Comparison of ENCODE assay signal across 20 cellular contexts in the genomic region with DNA sequence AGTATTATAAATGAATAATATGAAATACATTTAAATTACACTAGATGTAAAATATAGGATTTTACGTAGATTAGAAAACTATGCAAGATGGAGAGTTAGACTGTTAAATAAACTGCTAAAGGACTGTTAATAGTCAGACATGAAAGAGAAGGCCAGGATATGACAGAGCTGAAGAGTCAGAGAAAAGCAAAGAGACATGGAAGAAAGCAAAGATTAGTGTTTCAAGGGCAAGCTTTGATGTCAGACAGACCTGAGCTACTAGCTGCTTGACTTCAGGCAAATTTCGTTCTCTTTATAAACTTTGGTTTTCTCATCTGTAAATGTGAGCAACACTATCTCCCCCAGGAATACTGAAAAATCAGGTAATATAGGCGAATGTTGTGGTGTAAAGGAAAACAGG.
DNase-seq lines count a peak whose midpoint lies in the region; ATAC-seq and TF ChIP-seq lines count a peak whose summit lies in the region.
"Had no signal": no experiment of that assay in that cellular context is flagged by ENCODE, and none has a peak within 500 bp of the region (broad histone marks: within the 10 kb centered on the region; RNA-seq: fewer than 3 reads in every experiment).

No MANE protein-coding gene starts in this region.

- H3K4me3 ChIP-seq in GM23338: no peak overlapping the region
- no peak overlapping the region for H3K4me3 ChIP-seq in tibial artery
- H3K4me3 ChIP-seq: A549 had no signal

- no peak for ATAC-seq in GM23338
- ATAC-seq in stimulated activated effector memory CD8-positive, alpha-beta T cell treated with anti-CD3 and anti-CD28 coated beads, Interleukin-12 subunit alpha, Interleukin-12 subunit beta, amount 100 ng/mL, for 72 hours: no peak
- ATAC-seq: A549, HCT116, Panc1 had no signal

- no peak overlapping the region for H3K4me2 ChIP-seq in GM23338
- H3K4me2 ChIP-seq: A549 had no signal

- DNase-seq in activated naive CD4-positive, alpha-beta T cell (lab: John Stamatoyannopoulos, UW): no peak
- DNase-seq in GM23338 (ENCODE audit: low spot score) (no peak), chondrocyte (ENCODE audit: low spot score) (no peak), GM13977 (ENCODE audit: low spot score) (no peak), tibial artery (no peak)
- DNase-seq in stimulated activated effector memory CD8-positive, alpha-beta T cell treated with anti-CD3 and anti-CD28 coated beads, Interleukin-12 subunit alpha, Interleukin-12 subunit beta, amount 100 ng/mL, for 72 hours (ENCODE audit: low spot score in 2 of 2): no peak
- DNase-seq: Caco-2, DMS 273 treated with DMSO at 0.1 percent for 48 hours, Karpas-422, NCI-H1694, NCI-H2081, NCI-H2171 treated with DMSO at 0.1 percent for 48 hours, NCI-H524 treated with DMSO at 0.1 percent for 48 hours, NCI-H82, SIG-M5 had no signal

- in situ Hi-C loops in GM13977 (cut with MboI; ENCODE audit: low pct_unique_long_range_greater_than_20kb, low sequenced_read_pairs, unreplicated experiment): no loop called here

- H2AFZ ChIP-seq in GM23338: no peak overlapping the region

- H3K27ac ChIP-seq in GM23338 (ENCODE audit: low read depth) (no peak overlapping the region), tibial artery (no peak overlapping the region)

- H3F3A ChIP-seq in GM23338 (replicated peaks; ENCODE audit: low read depth): no peaks in the 10 kb centered on the region

- H3K27me3 Mint-ChIP-seq in activated naive CD4-positive, alpha-beta T cell treated with anti-CD3 and anti-CD28 coated beads, Interleukin-2, amount 50 U/mL, for 24 hours: no peaks in the 10 kb centered on the region
- H3K27me3 Mint-ChIP-seq in GM23338 (ENCODE audit: insufficient read depth, low read depth, poor library complexity): peaks cover 1% of the 10 kb centered on the region
- H3K27me3 Mint-ChIP-seq in chondrocyte (ENCODE audit: low read depth): no peaks in the 10 kb centered on the region
- H3K27me3 Mint-ChIP-seq: B cell had no signal

- intact Hi-C loops in tibial artery (cut with DNase I; ENCODE audit: low total_unique reads): no loop called here

- H4K20me1 ChIP-seq in GM23338 (replicated peaks; ENCODE audit: insufficient read depth): no peaks in the 10 kb centered on the region; the same call in 1 of the 2 replicates

- H3K9me3 Mint-ChIP-seq in activated naive CD4-positive, alpha-beta T cell treated with anti-CD3 and anti-CD28 coated beads, Interleukin-2, amount 50 U/mL, for 24 hours: no peaks in the 10 kb centered on the region
- H3K9me3 Mint-ChIP-seq in GM23338: no peaks in the 10 kb centered on the region
- no peaks in the 10 kb centered on the region for H3K9me3 Mint-ChIP-seq in chondrocyte (ENCODE audit: low read depth)
- H3K9me3 Mint-ChIP-seq in stimulated activated effector memory CD8-positive, alpha-beta T cell treated with anti-CD3 and anti-CD28 coated beads, Interleukin-12 subunit alpha, Interleukin-12 subunit beta, amount 100 ng/mL, for 72 hours: no peaks in the 10 kb centered on the region

- no peak overlapping the region for H3K4me3 Mint-ChIP-seq in activated naive CD4-positive, alpha-beta T cell treated with anti-CD3 and anti-CD28 coated beads, Interleukin-2, amount 50 U/mL, for 24 hours
- no peak overlapping the region for H3K4me3 Mint-ChIP-seq in GM23338
- no peak overlapping the region for H3K4me3 Mint-ChIP-seq in chondrocyte (ENCODE audit: unreplicated experiment)
- no peak overlapping the region for H3K4me3 Mint-ChIP-seq in stimulated activated effector memory CD8-positive, alpha-beta T cell treated with anti-CD3 and anti-CD28 coated beads, Interleukin-12 subunit alpha, Interleukin-12 subunit beta, amount 100 ng/mL, for 72 hours
- H3K4me3 Mint-ChIP-seq: B cell had no signal

- H3K36me3 ChIP-seq in GM23338 (ENCODE audit: insufficient read depth) (no peaks in the 10 kb centered on the region), tibial artery (peaks cover 0 to 10% (median 9%) of the 10 kb centered on the region in 3 donors)

- H3K4me1 ChIP-seq in GM23338 (ENCODE audit: insufficient read depth): no peaks in the 10 kb centered on the region; the same call in 1 of the 2 replicates
- H3K4me1 ChIP-seq in tibial artery: peaks cover 0 to 26% (median 2%) of the 10 kb centered on the region in 4 donors

- H3K79me2 ChIP-seq in GM23338 (replicated peaks; ENCODE audit: insufficient read depth): no peaks in the 10 kb centered on the region

- H3K27me3 ChIP-seq in GM23338 (ENCODE audit: insufficient read depth): no peaks in the 10 kb centered on the region
- no peaks in the 10 kb centered on the region for H3K27me3 ChIP-seq in tibial artery

- no peaks in the 10 kb centered on the region for H3K9me3 ChIP-seq in tibial artery
- H3K9me3 ChIP-seq: A549, Caco-2 had no signal

- peak overlapping the region; percentile 85 for H3K27ac Mint-ChIP-seq in activated naive CD4-positive, alpha-beta T cell treated with anti-CD3 and anti-CD28 coated beads, Interleukin-2, amount 50 U/mL, for 24 hours
- H3K27ac Mint-ChIP-seq in GM23338 (peak overlapping the region; percentile 53; the same call in 1 of the 2 replicates), chondrocyte (ENCODE audit: unreplicated experiment) (peak overlapping the region; percentile 4)
- H3K27ac Mint-ChIP-seq in stimulated activated effector memory CD8-positive, alpha-beta T cell treated with anti-CD3 and anti-CD28 coated beads, Interleukin-12 subunit alpha, Interleukin-12 subunit beta, amount 100 ng/mL, for 72 hours: peak overlapping the region; percentile 38
- H3K27ac Mint-ChIP-seq: B cell had no signal

- no peaks in the 10 kb centered on the region for H3K9me2 ChIP-seq in GM23338 (ENCODE audit: insufficient read depth)

- TF ChIP-seq CTCF in GM23338 (conservative IDR thresholded peaks at IDR 0.05; ENCODE audit: low read depth in 2 of 2) (no peak), chondrocyte (IDR thresholded peaks at IDR 0.05) (no peak), GM13977 (IDR thresholded peaks at IDR 0.05; ENCODE audit: extremely low read depth, insufficient read depth, missing control alignments) (no peak), tibial artery (IDR thresholded peaks at IDR 0.05) (no peak)

- peaks cover 24% of the 10 kb centered on the region for H3K36me3 Mint-ChIP-seq in activated naive CD4-positive, alpha-beta T cell treated with anti-CD3 and anti-CD28 coated beads, Interleukin-2, amount 50 U/mL, for 24 hours
- H3K36me3 Mint-ChIP-seq in GM23338 (ENCODE audit: low read depth) (peaks cover 3% of the 10 kb centered on the region; the same call in 1 of the 3 replicates), chondrocyte (ENCODE audit: low read depth) (peaks cover 5% of the 10 kb centered on the region)
- peaks cover 79% of the 10 kb centered on the region for H3K36me3 Mint-ChIP-seq in stimulated activated effector memory CD8-positive, alpha-beta T cell treated with anti-CD3 and anti-CD28 coated beads, Interleukin-12 subunit alpha, Interleukin-12 subunit beta, amount 100 ng/mL, for 72 hours

- peaks cover 59% of the 10 kb centered on the region for H3K4me1 Mint-ChIP-seq in activated naive CD4-positive, alpha-beta T cell treated with anti-CD3 and anti-CD28 coated beads, Interleukin-2, amount 50 U/mL, for 24 hours
- H3K4me1 Mint-ChIP-seq in GM23338 (peaks cover 9% of the 10 kb centered on the region), chondrocyte (ENCODE audit: low read depth) (peaks cover 24% of the 10 kb centered on the region)
- H3K4me1 Mint-ChIP-seq in stimulated activated effector memory CD8-positive, alpha-beta T cell treated with anti-CD3 and anti-CD28 coated beads, Interleukin-12 subunit alpha, Interleukin-12 subunit beta, amount 100 ng/mL, for 72 hours: no peaks in the 10 kb centered on the region
- H3K4me1 Mint-ChIP-seq: B cell had no signal

TF ChIP-seq in GM23338, 12 proteins besides CTCF, POLR2A, EP300 and RAD21 (continues in another document):
- no peak for TF ChIP-seq ZNF114 (CRISPR knock-in tag; IDR thresholded peaks at IDR 0.05)
- TF ChIP-seq, protein P1, sequence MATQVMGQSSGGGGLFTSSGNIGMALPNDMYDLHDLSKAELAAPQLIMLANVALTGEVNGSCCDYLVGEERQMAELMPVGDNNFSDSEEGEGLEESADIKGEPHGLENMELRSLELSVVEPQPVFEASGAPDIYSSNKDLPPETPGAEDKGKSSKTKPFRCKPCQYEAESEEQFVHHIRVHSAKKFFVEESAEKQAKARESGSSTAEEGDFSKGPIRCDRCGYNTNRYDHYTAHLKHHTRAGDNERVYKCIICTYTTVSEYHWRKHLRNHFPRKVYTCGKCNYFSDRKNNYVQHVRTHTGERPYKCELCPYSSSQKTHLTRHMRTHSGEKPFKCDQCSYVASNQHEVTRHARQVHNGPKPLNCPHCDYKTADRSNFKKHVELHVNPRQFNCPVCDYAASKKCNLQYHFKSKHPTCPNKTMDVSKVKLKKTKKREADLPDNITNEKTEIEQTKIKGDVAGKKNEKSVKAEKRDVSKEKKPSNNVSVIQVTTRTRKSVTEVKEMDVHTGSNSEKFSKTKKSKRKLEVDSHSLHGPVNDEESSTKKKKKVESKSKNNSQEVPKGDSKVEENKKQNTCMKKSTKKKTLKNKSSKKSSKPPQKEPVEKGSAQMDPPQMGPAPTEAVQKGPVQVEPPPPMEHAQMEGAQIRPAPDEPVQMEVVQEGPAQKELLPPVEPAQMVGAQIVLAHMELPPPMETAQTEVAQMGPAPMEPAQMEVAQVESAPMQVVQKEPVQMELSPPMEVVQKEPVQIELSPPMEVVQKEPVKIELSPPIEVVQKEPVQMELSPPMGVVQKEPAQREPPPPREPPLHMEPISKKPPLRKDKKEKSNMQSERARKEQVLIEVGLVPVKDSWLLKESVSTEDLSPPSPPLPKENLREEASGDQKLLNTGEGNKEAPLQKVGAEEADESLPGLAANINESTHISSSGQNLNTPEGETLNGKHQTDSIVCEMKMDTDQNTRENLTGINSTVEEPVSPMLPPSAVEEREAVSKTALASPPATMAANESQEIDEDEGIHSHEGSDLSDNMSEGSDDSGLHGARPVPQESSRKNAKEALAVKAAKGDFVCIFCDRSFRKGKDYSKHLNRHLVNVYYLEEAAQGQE (IDR thresholded peaks at IDR 0.05; ENCODE audit: unreplicated experiment): no peak

Comparison
In these comparisons a context has a peak if more than half of its experiments do, and no peak if none do; other contexts are left out.
1. H3K27ac Mint-ChIP-seq: peak in every context shown above with its lines; median percentile 85 in activated naive CD4-positive, alpha-beta T cell treated with anti-CD3 and anti-CD28 coated beads, Interleukin-2, amount 50 U/mL, for 24 hours; 53 in GM23338; 38 in stimulated activated effector memory CD8-positive, alpha-beta T cell treated with anti-CD3 and anti-CD28 coated beads, Interleukin-12 subunit alpha, Interleukin-12 subunit beta, amount 100 ng/mL, for 72 hours; 4 in chondrocyte.